ENCODE assay signal across 1 cellular context in the genomic region with DNA sequence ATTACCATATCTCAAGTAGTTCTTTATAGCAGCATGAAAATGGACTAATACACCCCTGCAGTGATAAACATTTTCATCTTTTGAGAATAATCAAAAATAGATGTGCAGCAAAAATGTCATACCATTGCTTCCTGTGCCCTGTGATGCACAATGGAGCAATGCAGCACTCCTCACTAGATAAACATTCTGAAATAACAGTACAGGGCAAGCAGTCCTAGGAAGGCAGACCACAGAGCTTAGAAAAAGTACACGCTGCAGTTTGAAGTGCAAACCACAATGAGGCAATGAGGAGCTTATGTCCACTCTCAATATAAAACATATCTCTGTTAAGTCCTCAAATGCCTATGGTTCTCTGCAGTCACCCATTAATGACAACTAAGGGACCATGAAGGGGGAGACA.
TF ChIP-seq lines count a peak whose summit lies in the region.

No MANE protein-coding gene starts in this region.

TF ChIP-seq in HepG2, 621 proteins besides CTCF, POLR2A, EP300 and RAD21 (continued from another document):
- TF ChIP-seq ZNF335 (CRISPR knock-in tag; IDR thresholded peaks at IDR 0.05) (no peak), SUZ12 (IDR thresholded peaks at IDR 0.05; ENCODE audit: low read depth, low read length) (no peak), HMG20A (CRISPR knock-in tag; IDR thresholded peaks at IDR 0.05; ENCODE audit: borderline replicate concordance) (no peak), GTF2F1 (IDR thresholded peaks at IDR 0.05; ENCODE audit: low read length) (no peak), NPAS2 (CRISPR knock-in tag; IDR thresholded peaks at IDR 0.05; ENCODE audit: borderline replicate concordance) (no peak), ZNF350 (CRISPR knock-in tag; IDR thresholded peaks at IDR 0.05; ENCODE audit: borderline replicate concordance, low read depth) (no peak), ETV6 (CRISPR knock-in tag; conservative IDR thresholded peaks at IDR 0.05) (no peak), ZSCAN20 (CRISPR knock-in tag; IDR thresholded peaks at IDR 0.05; ENCODE audit: borderline replicate concordance) (no peak)
- TF ChIP-seq, protein P1, sequence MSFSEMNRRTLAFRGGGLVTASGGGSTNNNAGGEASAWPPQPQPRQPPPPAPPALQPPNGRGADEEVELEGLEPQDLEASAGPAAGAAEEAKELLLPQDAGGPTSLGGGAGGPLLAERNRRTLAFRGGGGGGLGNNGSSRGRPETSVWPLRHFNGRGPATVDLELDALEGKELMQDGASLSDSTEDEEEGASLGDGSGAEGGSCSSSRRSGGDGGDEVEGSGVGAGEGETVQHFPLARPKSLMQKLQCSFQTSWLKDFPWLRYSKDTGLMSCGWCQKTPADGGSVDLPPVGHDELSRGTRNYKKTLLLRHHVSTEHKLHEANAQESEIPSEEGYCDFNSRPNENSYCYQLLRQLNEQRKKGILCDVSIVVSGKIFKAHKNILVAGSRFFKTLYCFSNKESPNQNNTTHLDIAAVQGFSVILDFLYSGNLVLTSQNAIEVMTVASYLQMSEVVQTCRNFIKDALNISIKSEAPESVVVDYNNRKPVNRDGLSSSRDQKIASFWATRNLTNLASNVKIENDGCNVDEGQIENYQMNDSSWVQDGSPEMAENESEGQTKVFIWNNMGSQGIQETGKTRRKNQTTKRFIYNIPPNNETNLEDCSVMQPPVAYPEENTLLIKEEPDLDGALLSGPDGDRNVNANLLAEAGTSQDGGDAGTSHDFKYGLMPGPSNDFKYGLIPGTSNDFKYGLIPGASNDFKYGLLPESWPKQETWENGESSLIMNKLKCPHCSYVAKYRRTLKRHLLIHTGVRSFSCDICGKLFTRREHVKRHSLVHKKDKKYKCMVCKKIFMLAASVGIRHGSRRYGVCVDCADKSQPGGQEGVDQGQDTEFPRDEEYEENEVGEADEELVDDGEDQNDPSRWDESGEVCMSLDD (CRISPR knock-in tag; IDR thresholded peaks at IDR 0.05; ENCODE audit: borderline replicate concordance): no peak
